8 cellular contexts compared by ENCODE assay signal in the genomic region with DNA sequence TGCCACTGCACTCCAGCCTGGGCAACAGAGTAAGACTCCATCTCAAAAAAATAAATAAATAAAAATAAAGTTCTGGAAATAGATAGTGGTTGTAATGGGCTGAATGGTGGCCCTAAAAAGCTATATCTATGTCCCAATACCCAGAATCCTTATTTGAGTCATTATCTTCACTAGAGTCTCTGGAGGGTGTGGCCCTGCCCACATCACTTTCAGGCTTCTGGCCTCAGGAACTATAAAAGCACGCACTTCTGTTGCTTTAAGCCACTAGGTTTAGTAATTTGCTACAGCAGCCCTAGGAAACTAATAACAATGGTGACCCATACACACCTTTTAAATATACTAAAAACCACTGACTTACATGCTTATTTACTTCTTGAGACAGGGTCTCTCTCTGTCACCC.
"Had no signal": no experiment of that assay in that cellular context is flagged by ENCODE, and none has a peak within 500 bp of the region (broad histone marks: within the 10 kb centered on the region; RNA-seq: fewer than 3 reads in every experiment).

No MANE protein-coding gene starts in this region.

- H3K4me1 ChIP-seq: HAP-1 had no signal

- ATAC-seq: HCT116, HepG2 had no signal

- H3K9me3 ChIP-seq: HAP-1 had no signal

- H3K4me3 ChIP-seq: HAP-1 had no signal

- H3K36me3 ChIP-seq: HAP-1 had no signal

- H3K27me3 Mint-ChIP-seq: IgD-negative memory B cell had no signal

- DNase-seq: GOT3, H7, HFFc6, KBM-7 had no signal

- H3K4me3 Mint-ChIP-seq: HFFc6, IgD-negative memory B cell had no signal

- H3K4me1 Mint-ChIP-seq: IgD-negative memory B cell had no signal

- H3K27ac Mint-ChIP-seq: HFFc6 had no signal

- H3K9me3 Mint-ChIP-seq: HFFc6, IgD-negative memory B cell had no signal
